In the genomic region with DNA sequence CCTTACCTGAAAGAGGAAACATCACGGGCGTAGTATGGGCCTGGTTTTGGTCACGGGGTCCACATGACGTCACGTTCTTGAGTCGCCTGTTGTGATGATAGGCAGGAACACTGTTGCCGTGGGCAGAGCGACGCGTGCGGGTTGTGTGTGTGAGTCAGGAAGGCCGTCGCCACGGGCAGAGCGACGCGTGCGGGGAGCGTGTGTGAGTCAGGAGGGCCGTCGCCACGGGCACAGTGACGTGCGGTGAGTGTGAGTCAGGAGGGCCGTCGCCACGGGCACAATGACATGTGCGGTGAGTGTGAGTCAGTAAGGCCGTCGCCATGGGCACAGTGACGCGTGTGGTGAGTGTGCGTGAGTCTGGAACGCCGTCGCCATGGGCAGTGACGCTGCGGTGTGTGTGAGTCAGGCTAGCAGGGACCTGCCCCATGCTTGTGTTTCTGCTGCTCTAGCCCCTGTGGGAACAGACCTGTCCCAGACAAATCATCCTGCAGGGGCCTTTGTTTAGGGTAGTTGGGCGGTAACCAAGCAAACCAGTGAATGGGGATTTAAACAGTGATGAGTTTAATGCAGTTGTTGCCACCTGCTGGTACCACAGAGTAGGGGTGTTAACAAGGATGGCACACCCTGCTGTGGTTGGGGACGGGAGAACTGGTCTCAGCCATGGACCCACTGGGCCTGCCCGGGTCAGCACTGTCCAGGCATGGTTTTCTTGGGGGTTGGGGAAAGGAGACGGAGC, we compare ENCODE assay signal across 9 cellular contexts. TPM values are rescaled to one million over a fixed set of nuclear protein-coding genes. Genes with fewer than 3 reads are reported as not detected.
DNase-seq lines count a peak whose midpoint lies in the region; ATAC-seq and TF ChIP-seq lines count a peak whose summit lies in the region.
"Had no signal": no experiment of that assay in that cellular context is flagged by ENCODE, and none has a peak within 500 bp of the region (broad histone marks: within the 10 kb centered on the region; RNA-seq: fewer than 3 reads in every experiment).

No MANE protein-coding gene starts in this region.

- peak in 1 of 4 donors; percentile 27 for TF ChIP-seq POLR2A in upper lobe of left lung (IDR thresholded peaks at IDR 0.05)

- H3K9me3 ChIP-seq in upper lobe of left lung: no peaks in the 10 kb centered on the region
- H3K9me3 ChIP-seq: tibial artery had no signal

- TF ChIP-seq CTCF in brain (conservative IDR thresholded peaks at IDR 0.05) (peak in 1 of 2 experiments; percentile 31), upper lobe of left lung (IDR thresholded peaks at IDR 0.05) (peak in 1 of 6 experiments; percentile 20)

- ATAC-seq in natural killer cell treated with Interleukin-12 subunit alpha and Interleukin-12 subunit beta and Interleukin-15 and Interleukin-18, amount 100 ng/mL, for 72 hours: peak; percentile 54 to 83
- ATAC-seq in upper lobe of left lung (ENCODE audit: low FRiP score in 2 of 2) (peak; percentile 12 to 47), HG03025 (IDR thresholded peaks at IDR 0.05; ENCODE audit: low FRiP score, unreplicated experiment) (no peak), GM21447 (IDR thresholded peaks at IDR 0.05; ENCODE audit: unreplicated experiment) (no peak)

- no peaks in the 10 kb centered on the region for H3K4me1 ChIP-seq in upper lobe of left lung
- H3K4me1 ChIP-seq: tibial artery had no signal

- peaks cover 0 to 3% (median 0%) of the 10 kb centered on the region in 5 experiments for H3K9me3 Mint-ChIP-seq in brain
- H3K9me3 Mint-ChIP-seq in natural killer cell treated with Interleukin-12 subunit alpha and Interleukin-12 subunit beta and Interleukin-15 and Interleukin-18, amount 100 ng/mL, for 72 hours: no peaks in the 10 kb centered on the region

- H3K4me3 ChIP-seq in upper lobe of left lung: no peak overlapping the region
- H3K4me3 ChIP-seq: tibial artery had no signal

- peak in 1 of 4 donors; percentile 7 for TF ChIP-seq EP300 in upper lobe of left lung (IDR thresholded peaks at IDR 0.05)

- DNase-seq in HPDE6-E6E7 (ENCODE audit: extremely low spot score): peak; percentile 98
- DNase-seq in T-helper 2 cell: peak; percentile 42 to 82 (median 66)
- DNase-seq in natural killer cell treated with Interleukin-12 subunit alpha and Interleukin-12 subunit beta and Interleukin-15 and Interleukin-18, amount 100 ng/mL, for 72 hours (ENCODE audit: low spot score): no peak
- peak; percentile 44 to 80 for DNase-seq in upper lobe of left lung
- no peak for DNase-seq in globus pallidus (ENCODE audit: low spot score)

- H3K4me3 Mint-ChIP-seq in brain: peak overlapping the region in 4 of 5 experiments; percentile 9 to 62 (median 38)
- no peak overlapping the region for H3K4me3 Mint-ChIP-seq in natural killer cell treated with Interleukin-12 subunit alpha and Interleukin-12 subunit beta and Interleukin-15 and Interleukin-18, amount 100 ng/mL, for 72 hours

- no peaks in the 10 kb centered on the region for H3K27me3 ChIP-seq in upper lobe of left lung
- H3K27me3 ChIP-seq: tibial artery had no signal

- no peak overlapping the region for H3K27ac ChIP-seq in upper lobe of left lung
- H3K27ac ChIP-seq: tibial artery had no signal

- H3K27ac Mint-ChIP-seq in brain: peak overlapping the region; percentile 34 to 96 (median 93)
- peak overlapping the region in 1 of 2 donors; percentile 42 for H3K27ac Mint-ChIP-seq in natural killer cell treated with Interleukin-12 subunit alpha and Interleukin-12 subunit beta and Interleukin-15 and Interleukin-18, amount 100 ng/mL, for 72 hours

- H3K36me3 Mint-ChIP-seq in brain: no peaks in the 10 kb centered on the region
- no peaks in the 10 kb centered on the region for H3K36me3 Mint-ChIP-seq in natural killer cell treated with Interleukin-12 subunit alpha and Interleukin-12 subunit beta and Interleukin-15 and Interleukin-18, amount 100 ng/mL, for 72 hours

- peaks cover 27% of the 10 kb centered on the region for H3K4me1 Mint-ChIP-seq in brain
- no peaks in the 10 kb centered on the region for H3K4me1 Mint-ChIP-seq in natural killer cell treated with Interleukin-12 subunit alpha and Interleukin-12 subunit beta and Interleukin-15 and Interleukin-18, amount 100 ng/mL, for 72 hours (ENCODE audit: low read depth in 2 of 2)

- no peaks in the 10 kb centered on the region for H3K27me3 Mint-ChIP-seq in brain
- no peaks in the 10 kb centered on the region for H3K27me3 Mint-ChIP-seq in natural killer cell treated with Interleukin-12 subunit alpha and Interleukin-12 subunit beta and Interleukin-15 and Interleukin-18, amount 100 ng/mL, for 72 hours

- WGBS in upper lobe of left lung, 2 donors: 89 to 95% methylated on average over 40 to 42 of the region's 42 CpGs

- H3K36me3 ChIP-seq in upper lobe of left lung: no peaks in the 10 kb centered on the region
- H3K36me3 ChIP-seq: tibial artery had no signal

RNA-seq across cellular contexts. Expression of a gene that starts 19.8 kb away (rescaled TPM):
- 22.0 TPM for polyA plus RNA-seq in brain (ENCODE audit: insufficient read depth, low read depth, low replicate concordance)
- 10 to 100 TPM; 17.6 to 30.9 TPM for total RNA-seq in natural killer cell treated with Interleukin-12 subunit alpha and Interleukin-12 subunit beta and Interleukin-15 and Interleukin-18, amount 100 ng/mL, for 72 hours
- 1 to 10 TPM; 1.0 to 2.1 (median 1.5) TPM for total RNA-seq in upper lobe of left lung

RNA-seq across cellular contexts. Expression of a gene that starts 19.9 kb away (rescaled TPM):
- 44.0 TPM for polyA plus RNA-seq in brain (ENCODE audit: insufficient read depth, low read depth, low replicate concordance)
- total RNA-seq in natural killer cell treated with Interleukin-12 subunit alpha and Interleukin-12 subunit beta and Interleukin-15 and Interleukin-18, amount 100 ng/mL, for 72 hours: 100 to 1,000 TPM in 1 of 2 donors, 10 to 100 TPM in 1; 52.7 to 136 TPM
- 100 to 1,000 TPM in 1 of 6 donors, 10 to 100 TPM in 5; 37.5 to 160 (median 42.3) TPM for total RNA-seq in upper lobe of left lung

Comparison
In these comparisons a context has a peak if more than half of its experiments do, and no peak if none do; other contexts are left out.
1. DNase-seq: peak in HPDE6-E6E7 (single experiment), T-helper 2 cell (5 of 5) and upper lobe of left lung (2 of 2); none in natural killer cell treated with Interleukin-12 subunit alpha and Interleukin-12 subunit beta and Interleukin-15 and Interleukin-18, amount 100 ng/mL, for 72 hours (single experiment) and globus pallidus (single experiment).
2. ATAC-seq: peak in natural killer cell treated with Interleukin-12 subunit alpha and Interleukin-12 subunit beta and Interleukin-15 and Interleukin-18, amount 100 ng/mL, for 72 hours (2 of 2) and upper lobe of left lung (2 of 2); none in HG03025 (single experiment) and GM21447 (single experiment).
3. RNA of a gene that starts 19.8 kb away (total RNA-seq): 17.6 to 30.9 TPM in natural killer cell treated with Interleukin-12 subunit alpha and Interleukin-12 subunit beta and Interleukin-15 and Interleukin-18, amount 100 ng/mL, for 72 hours; 1.0 to 2.1 TPM in upper lobe of left lung; every median in the first group is over 4 times any median in the second.